Comparison of ENCODE assay signal across 1 cellular context in genomic region chr2:9896216-9896615, GRCh38.
A peak's percentile ranks its signal among the peaks of the same experiment; 100 is the strongest.
TF ChIP-seq lines count a peak whose summit lies in the region.

No MANE protein-coding gene starts in this region.

TF ChIP-seq in K562, 482 proteins besides CTCF, POLR2A, EP300 and RAD21 (continued from another document):
- no peak for TF ChIP-seq FOXO4 (CRISPR knock-in tag; IDR thresholded peaks at IDR 0.05)
- TF ChIP-seq ZBTB33 (CRISPR knock-in tag; IDR thresholded peaks at IDR 0.05), result 0 out of 2 replicates have a peak, but pooled peaks have one; percentile 46
